Comparison of ENCODE assay signal across 22 cellular contexts in genomic region chr17:61442136-61442775, GRCh38. TPM values are rescaled to one million over a fixed set of nuclear protein-coding genes. Genes with fewer than 3 reads are reported as not detected.
DNase-seq lines count a peak whose midpoint lies in the region; ATAC-seq, FAIRE-seq and TF ChIP-seq lines count a peak whose summit lies in the region.
"Had no signal": no experiment of that assay in that cellular context is flagged by ENCODE, and none has a peak within 500 bp of the region (broad histone marks: within the 10 kb centered on the region; RNA-seq: fewer than 3 reads in every experiment).

No MANE protein-coding gene starts in this region.

- no peak overlapping the region for H3K18ac ChIP-seq in mesendoderm (ENCODE audit: low read length)

- H3K9me3 ChIP-seq in endodermal cell (ENCODE audit: control insufficient read depth, low read length) = peaks cover 1% of the 10 kb centered on the region
- no peaks in the 10 kb centered on the region for H3K9me3 ChIP-seq in smooth muscle cell (replicated peaks; ENCODE audit: low read depth)
- H3K9me3 ChIP-seq: BE2C had no signal

- H2BK15ac ChIP-seq in mesendoderm (replicated peaks; ENCODE audit: low read depth) = no peak overlapping the region

- no peak overlapping the region for H4K5ac ChIP-seq in mesendoderm (ENCODE audit: low read length)

- WGBS in endodermal cell (ENCODE audit: insufficient coverage in 1 of 2, insufficient read length in 1 of 2), 2 experiments = 66 to 73% methylated on average over 4 of the region's 4 CpGs
- WGBS in mesendoderm (ENCODE audit: extremely low coverage, insufficient coverage, low lambda C conversion rate) = no CpG with 5 or more reads among the region's 4 CpGs
- 31% methylated on average over 4 of the region's 4 CpGs for WGBS in smooth muscle cell (ENCODE audit: low lambda C conversion rate)

- no peak overlapping the region for H3K27ac Mint-ChIP-seq in endodermal cell
- no peak overlapping the region for H3K27ac Mint-ChIP-seq in effector memory CD8-positive, alpha-beta T cell
- H3K27ac Mint-ChIP-seq: CD4-positive, CD25-positive, alpha-beta regulatory T cell; CD8-positive, alpha-beta memory T cell had no signal

- peak overlapping the region; percentile 59 for H2AFZ ChIP-seq in smooth muscle cell (ENCODE audit: low read depth)

- no peak for DNase-seq in HTR-8/SVneo (ENCODE audit: insufficient read length, low spot score)
- DNase-seq in endodermal cell = peak; percentile 53
- DNase-seq in mesendoderm = peak; percentile 83
- DNase-seq in smooth muscle cell (lab: John Stamatoyannopoulos, UW; ENCODE audit: unreplicated experiment) = no peak
- DNase-seq in activated T-cell treated with anti-CD3 and anti-CD28 coated beads, Interleukin-2, amount 50 U/mL, for 4 hours = no peak
- no peak for DNase-seq in superior temporal gyrus (ENCODE audit: extremely low spot score)
- no peak for DNase-seq in HEK293T (ENCODE audit: extremely low spot score)
- DNase-seq in effector memory CD8-positive, alpha-beta T cell = no peak
- DNase-seq: ACHN; BE2C; C1 segment of cervical spinal cord; CD4-positive, CD25-positive, alpha-beta regulatory T cell; CD8-positive, alpha-beta memory T cell; COR-L47; DMS 273 treated with DMSO at 0.1 percent for 48 hours; DMS53; DND-41; EL; H9 had no signal

- H3K36me3 ChIP-seq in endodermal cell (ENCODE audit: control insufficient read depth, insufficient read depth, low read length) (no peaks in the 10 kb centered on the region), mesendoderm (ENCODE audit: control insufficient read depth, insufficient read depth, low read length) (no peaks in the 10 kb centered on the region), smooth muscle cell (ENCODE audit: low read depth) (no peaks in the 10 kb centered on the region)
- H3K36me3 ChIP-seq: BE2C had no signal

- H3K79me2 ChIP-seq in mesendoderm (ENCODE audit: control insufficient read depth, insufficient read depth, low read length) = no peaks in the 10 kb centered on the region
- H3K79me2 ChIP-seq in smooth muscle cell (ENCODE audit: low read depth) = no peaks in the 10 kb centered on the region

- H3K4me1 ChIP-seq in endodermal cell (ENCODE audit: control insufficient read depth, insufficient read depth, low read length) = peaks cover 6% of the 10 kb centered on the region
- peaks cover 6% of the 10 kb centered on the region for H3K4me1 ChIP-seq in mesendoderm (ENCODE audit: control insufficient read depth, low read depth, low read length)
- no peaks in the 10 kb centered on the region for H3K4me1 ChIP-seq in smooth muscle cell (ENCODE audit: low read depth)
- H3K4me1 ChIP-seq: BE2C had no signal

- H2BK120ac ChIP-seq in mesendoderm (ENCODE audit: low read depth, low read length) = no peak overlapping the region

- H3K4me3 Mint-ChIP-seq in endodermal cell = no peak overlapping the region
- no peak overlapping the region for H3K4me3 Mint-ChIP-seq in activated T-cell treated with anti-CD3 and anti-CD28 coated beads, Interleukin-2, amount 50 U/mL, for 4 hours
- no peak overlapping the region for H3K4me3 Mint-ChIP-seq in effector memory CD8-positive, alpha-beta T cell
- H3K4me3 Mint-ChIP-seq: CD4-positive, CD25-positive, alpha-beta regulatory T cell; CD8-positive, alpha-beta memory T cell; H9 had no signal

- H3K23ac ChIP-seq in mesendoderm (ENCODE audit: low read length) = no peak overlapping the region

- H3K9me3 Mint-ChIP-seq in endodermal cell = peaks cover 3% of the 10 kb centered on the region
- H3K9me3 Mint-ChIP-seq in activated T-cell treated with anti-CD3 and anti-CD28 coated beads, Interleukin-2, amount 50 U/mL, for 4 hours = peaks cover 7% of the 10 kb centered on the region
- peaks cover 0 to 6% of the 10 kb centered on the region in 2 donors for H3K9me3 Mint-ChIP-seq in effector memory CD8-positive, alpha-beta T cell

- peaks cover 10% of the 10 kb centered on the region for H3K4me1 Mint-ChIP-seq in endodermal cell
- no peaks in the 10 kb centered on the region for H3K4me1 Mint-ChIP-seq in activated T-cell treated with anti-CD3 and anti-CD28 coated beads, Interleukin-2, amount 50 U/mL, for 4 hours (ENCODE audit: low read depth)
- no peaks in the 10 kb centered on the region for H3K4me1 Mint-ChIP-seq in effector memory CD8-positive, alpha-beta T cell (ENCODE audit: low read depth in 2 of 2)
- H3K4me1 Mint-ChIP-seq: CD4-positive, CD25-positive, alpha-beta regulatory T cell; CD8-positive, alpha-beta memory T cell had no signal

- H3K27ac ChIP-seq in endodermal cell (ENCODE audit: low read depth, low read length) (no peak overlapping the region), mesendoderm (ENCODE audit: low read depth, low read length) (no peak overlapping the region), smooth muscle cell (ENCODE audit: low read depth) (no peak overlapping the region)

- peaks cover 37% of the 10 kb centered on the region for H3K27me3 ChIP-seq in endodermal cell (ENCODE audit: control insufficient read depth, insufficient read depth, low read length, poor library complexity, severe bottlenecking)
- H3K27me3 ChIP-seq in mesendoderm (ENCODE audit: insufficient read depth, low read length, poor library complexity) = no peaks in the 10 kb centered on the region
- no peaks in the 10 kb centered on the region for H3K27me3 ChIP-seq in smooth muscle cell (ENCODE audit: low read depth)
- H3K27me3 ChIP-seq: BE2C had no signal

- no peak for ATAC-seq in activated T-cell treated with anti-CD3 and anti-CD28 coated beads, Interleukin-2, amount 50 U/mL, for 4 hours
- no peak for ATAC-seq in effector memory CD8-positive, alpha-beta T cell (replicated peaks)

- FAIRE-seq in HTR-8/SVneo (lab: Jason Lieb, UNC) = peak; percentile 80
- FAIRE-seq: A204.1, GM12891, H1 had no signal

- H3K56ac ChIP-seq in mesendoderm (ENCODE audit: low read length) = no peak overlapping the region

- H3K4me2 ChIP-seq in mesendoderm (ENCODE audit: low read length) = no peak overlapping the region
- H3K4me2 ChIP-seq in smooth muscle cell = no peak overlapping the region

- no peak for TF ChIP-seq CTCF in endodermal cell (conservative IDR thresholded peaks at IDR 0.05)
- no peak for TF ChIP-seq CTCF in smooth muscle cell (IDR thresholded peaks at IDR 0.05; ENCODE audit: borderline replicate concordance, insufficient read depth, poor library complexity, severe bottlenecking)

- no peaks in the 10 kb centered on the region for H3K36me3 Mint-ChIP-seq in endodermal cell (ENCODE audit: low read depth)
- H3K36me3 Mint-ChIP-seq in activated T-cell treated with anti-CD3 and anti-CD28 coated beads, Interleukin-2, amount 50 U/mL, for 4 hours (ENCODE audit: insufficient read depth) = no peaks in the 10 kb centered on the region
- no peaks in the 10 kb centered on the region for H3K36me3 Mint-ChIP-seq in effector memory CD8-positive, alpha-beta T cell (ENCODE audit: insufficient read depth)

- no peak overlapping the region for H3K4me3 ChIP-seq in endodermal cell (ENCODE audit: low read length)
- no peak overlapping the region for H3K4me3 ChIP-seq in mesendoderm (ENCODE audit: low read length)
- H3K4me3 ChIP-seq in smooth muscle cell = no peak overlapping the region

- no peak overlapping the region for H3K4ac ChIP-seq in mesendoderm (ENCODE audit: low read depth, low read length)

- no peaks in the 10 kb centered on the region for H4K20me1 ChIP-seq in smooth muscle cell (ENCODE audit: low read depth)

- H3K79me1 ChIP-seq in mesendoderm (ENCODE audit: low read length) = no peaks in the 10 kb centered on the region

- H3F3A ChIP-seq in smooth muscle cell (ENCODE audit: low read depth) = peaks cover 5% of the 10 kb centered on the region

- CTCF ChIA-PET in HEK293T (lab: Yijun Ruan, JAX) = no interaction called here

- POLR2A ChIA-PET in HEK293T (lab: Yijun Ruan, JAX) = no interaction called here

- H2BK5ac ChIP-seq in mesendoderm (ENCODE audit: low read length) = no peak overlapping the region

- H2AK5ac ChIP-seq in mesendoderm (ENCODE audit: low read length) = no peak overlapping the region

- no peak overlapping the region for H4K8ac ChIP-seq in mesendoderm (ENCODE audit: low read depth, low read length)

- no peak overlapping the region for H3K9ac ChIP-seq in endodermal cell (ENCODE audit: extremely low read depth, low read length, poor library complexity, severe bottlenecking)
- H3K9ac ChIP-seq in mesendoderm (ENCODE audit: low read length) = no peak overlapping the region
- no peak overlapping the region for H3K9ac ChIP-seq in smooth muscle cell (ENCODE audit: low read depth)

- peaks cover 44% of the 10 kb centered on the region for H3K27me3 Mint-ChIP-seq in endodermal cell (ENCODE audit: insufficient read depth)
- peaks cover 54% of the 10 kb centered on the region for H3K27me3 Mint-ChIP-seq in activated T-cell treated with anti-CD3 and anti-CD28 coated beads, Interleukin-2, amount 50 U/mL, for 4 hours (ENCODE audit: low read depth)
- H3K27me3 Mint-ChIP-seq in effector memory CD8-positive, alpha-beta T cell = peaks cover 46 to 87% of the 10 kb centered on the region in 2 donors

TF ChIP-seq in HEK293T, 16 proteins besides CTCF, POLR2A, EP300 and RAD21 (continues in another document):
- TF ChIP-seq HDGF (IDR thresholded peaks at IDR 0.05; ENCODE audit: borderline replicate concordance) = no peak
- no peak for TF ChIP-seq LEF1 (IDR thresholded peaks at IDR 0.05; ENCODE audit: borderline replicate concordance)
- TF ChIP-seq TARDBP (IDR thresholded peaks at IDR 0.05) = no peak
- no peak for TF ChIP-seq BHLHE40 (IDR thresholded peaks at IDR 0.05; ENCODE audit: borderline replicate concordance)
- no peak for TF ChIP-seq L3MBTL2 (conservative IDR thresholded peaks at IDR 0.05)

RNA-seq across cellular contexts. Expression of gene TBX4, which starts 10.0 kb away (rescaled TPM):
- total RNA-seq in endodermal cell (not detected), smooth muscle cell (14.1 and 15.4 TPM in 2 replicates)
- 1.5 TPM for polyA plus RNA-seq in endodermal cell (2013, experiment 1 of 2)
- 1.4 TPM for polyA plus RNA-seq in endodermal cell (2013, experiment 2 of 2)
- 0.06 TPM for polyA plus RNA-seq in mesendoderm (2013, experiment 1 of 2)
- 0.13 TPM for polyA plus RNA-seq in mesendoderm (2013, experiment 2 of 2)
- 14.6 and 22.7 TPM in 2 replicates for polyA plus RNA-seq in smooth muscle cell
- not detected for total RNA-seq in activated T-cell treated with anti-CD3 and anti-CD28 coated beads, Interleukin-2, amount 50 U/mL, for 4 hours
- total RNA-seq: CD4-positive, CD25-positive, alpha-beta regulatory T cell; CD8-positive, alpha-beta memory T cell; H1; H9 had no signal
- polyA plus RNA-seq: CD4-positive, CD25-positive, alpha-beta regulatory T cell; CD8-positive, alpha-beta memory T cell had no signal

RNA-seq across cellular contexts. Expression of gene TBX2, which starts 42.6 kb away (rescaled TPM):
- total RNA-seq in endodermal cell (under 1 TPM in 1 of 2 donors, not detected in 1; 0.07 TPM), smooth muscle cell (40.0 and 46.7 TPM in 2 replicates)
- polyA plus RNA-seq in endodermal cell (2013, experiment 1 of 2) = 2.8 TPM
- 2.1 TPM for polyA plus RNA-seq in endodermal cell (2013, experiment 2 of 2)
- 0.01 TPM for polyA plus RNA-seq in mesendoderm (2013, experiment 1 of 2)
- 0.01 TPM for polyA plus RNA-seq in mesendoderm (2013, experiment 2 of 2)
- polyA plus RNA-seq in smooth muscle cell = 96.5 and 146 TPM in 2 replicates
- total RNA-seq in activated T-cell treated with anti-CD3 and anti-CD28 coated beads, Interleukin-2, amount 50 U/mL, for 4 hours = under 1 TPM; 0.05 to 0.16 (median 0.15) TPM
- total RNA-seq: CD4-positive, CD25-positive, alpha-beta regulatory T cell; H1; H9 had no signal
- polyA plus RNA-seq: CD4-positive, CD25-positive, alpha-beta regulatory T cell; CD8-positive, alpha-beta memory T cell; H1 had no signal

Comparison
In these comparisons a context has a peak if more than half of its experiments do, and no peak if none do; other contexts are left out.
1. DNase-seq: peak in endodermal cell (single experiment) and mesendoderm (single experiment); none in HTR-8/SVneo (single experiment), smooth muscle cell (single experiment), activated T-cell treated with anti-CD3 and anti-CD28 coated beads, Interleukin-2, amount 50 U/mL, for 4 hours (single experiment), superior temporal gyrus (single experiment), HEK293T (single experiment) and effector memory CD8-positive, alpha-beta T cell (0 of 3).
2. RNA of gene TBX4, which starts 10.0 kb away (total RNA-seq): 14.1 to 15.4 TPM in smooth muscle cell; not detected in activated T-cell treated with anti-CD3 and anti-CD28 coated beads, Interleukin-2, amount 50 U/mL, for 4 hours and not detected in endodermal cell; every median in the first group is over 10 times any median in the second.
3. RNA of gene TBX2, which starts 42.6 kb away (total RNA-seq): 40.0 to 46.7 TPM in smooth muscle cell; 0.05 to 0.16 TPM in activated T-cell treated with anti-CD3 and anti-CD28 coated beads, Interleukin-2, amount 50 U/mL, for 4 hours and 0.07 TPM in endodermal cell; every median in the first group is over 10 times any median in the second.